ENCODE assay signal across 17 cellular contexts in the genomic region with DNA sequence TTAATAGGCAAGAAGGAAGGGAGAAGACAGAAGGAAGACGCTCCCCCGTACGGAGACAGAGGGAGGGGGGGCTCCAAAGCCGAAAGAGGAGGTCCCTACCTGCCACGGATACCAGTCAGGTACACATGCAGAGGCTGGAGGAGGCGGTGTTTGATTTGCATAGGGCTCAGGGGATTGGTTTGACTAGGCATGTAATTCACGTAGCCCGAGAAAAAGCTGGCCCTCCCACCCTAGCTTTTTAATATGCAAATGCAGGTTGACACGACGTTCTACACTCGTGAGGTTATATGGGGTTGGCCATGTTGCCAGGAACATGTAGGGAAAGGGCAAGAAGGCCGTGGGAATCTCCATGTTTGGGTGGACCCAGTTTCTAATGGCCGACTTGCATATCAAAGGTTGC.
"Had no signal": no experiment of that assay in that cellular context is flagged by ENCODE, and none has a peak within 500 bp of the region (broad histone marks: within the 10 kb centered on the region; RNA-seq: fewer than 3 reads in every experiment).

No MANE protein-coding gene starts in this region.

- DNase-seq: activated CD4-positive, alpha-beta T cell treated with anti-CD3 and anti-CD28 coated beads, Interleukin-2, amount 10 ng/mL, durations not matched to agents 24 days and 14 days; activated effector memory CD4-positive, alpha-beta T cell treated with anti-CD3 and anti-CD28 coated beads, Interleukin-2, amount 50 U/mL, for 16 hours; activated T-cell treated with anti-CD3 and anti-CD28 coated beads, Interleukin-2, amount 50 U/mL, for 72 hours; amniotic stem cell; dermis blood vessel endothelial cell; effector memory CD8-positive, alpha-beta T cell; nephron progenitor cell; occipital lobe; stimulated activated CD4-positive, alpha-beta T cell treated with anti-CD3 and anti-CD28 coated beads, Interleukin-2, amount 100 ng/mL, for 24 hours; T-helper 9 cell; transverse colon had no signal

- H3K9me3 Mint-ChIP-seq: activated CD4-positive, alpha-beta T cell treated with anti-CD3 and anti-CD28 coated beads, Interleukin-2, amount 10 ng/mL, durations not matched to agents 24 days and 14 days; activated naive CD4-positive, alpha-beta T cell treated with anti-CD3 and anti-CD28 coated beads, Interleukin-2, amount 50 U/mL, for 72 hours; activated T-cell treated with anti-CD3 and anti-CD28 coated beads, Interleukin-2, amount 50 U/mL, for 72 hours; effector memory CD8-positive, alpha-beta T cell; mesothelial cell of epicardium; nephron progenitor cell; stimulated activated naive CD8-positive, alpha-beta T cell treated with anti-CD3 and anti-CD28 coated beads, Interleukin-15, Interleukin-2, amounts not matched to agents 100 ng/mL and 50 ng/mL, for 24 hours had no signal

- H3K9me3 ChIP-seq: suprapubic skin, transverse colon, vagina had no signal

- H3K4me3 Mint-ChIP-seq: activated CD4-positive, alpha-beta T cell treated with anti-CD3 and anti-CD28 coated beads, Interleukin-2, amount 10 ng/mL, durations not matched to agents 24 days and 14 days; activated T-cell treated with anti-CD3 and anti-CD28 coated beads, Interleukin-2, amount 50 U/mL, for 72 hours; effector memory CD8-positive, alpha-beta T cell; mesothelial cell of epicardium; nephron progenitor cell; stimulated activated naive CD8-positive, alpha-beta T cell treated with anti-CD3 and anti-CD28 coated beads, Interleukin-15, Interleukin-2, amounts not matched to agents 100 ng/mL and 50 ng/mL, for 24 hours had no signal

- H3K27ac ChIP-seq: suprapubic skin, transverse colon, vagina had no signal

- ATAC-seq: activated naive CD4-positive, alpha-beta T cell treated with anti-CD3 and anti-CD28 coated beads, Interleukin-2, amount 50 U/mL, for 72 hours; activated T-cell treated with anti-CD3 and anti-CD28 coated beads, Interleukin-2, amount 50 U/mL, for 72 hours; effector memory CD8-positive, alpha-beta T cell had no signal

- H3K4me3 ChIP-seq: lung, suprapubic skin, transverse colon, vagina had no signal

- H3K27me3 Mint-ChIP-seq: activated CD4-positive, alpha-beta T cell treated with anti-CD3 and anti-CD28 coated beads, Interleukin-2, amount 10 ng/mL, durations not matched to agents 24 days and 14 days; effector memory CD8-positive, alpha-beta T cell; stimulated activated naive CD8-positive, alpha-beta T cell treated with anti-CD3 and anti-CD28 coated beads, Interleukin-15, Interleukin-2, amounts not matched to agents 100 ng/mL and 50 ng/mL, for 24 hours had no signal

- H3K27ac Mint-ChIP-seq: activated CD4-positive, alpha-beta T cell treated with anti-CD3 and anti-CD28 coated beads, Interleukin-2, amount 10 ng/mL, durations not matched to agents 24 days and 14 days; activated T-cell treated with anti-CD3 and anti-CD28 coated beads, Interleukin-2, amount 50 U/mL, for 72 hours; mesothelial cell of epicardium; stimulated activated naive CD8-positive, alpha-beta T cell treated with anti-CD3 and anti-CD28 coated beads, Interleukin-15, Interleukin-2, amounts not matched to agents 100 ng/mL and 50 ng/mL, for 24 hours had no signal

- H3K27me3 ChIP-seq: suprapubic skin, transverse colon, vagina had no signal

- H3K4me1 Mint-ChIP-seq: mesothelial cell of epicardium, nephron progenitor cell had no signal
